Comparison of ENCODE assay signal across 1 cellular context in the genomic region with DNA sequence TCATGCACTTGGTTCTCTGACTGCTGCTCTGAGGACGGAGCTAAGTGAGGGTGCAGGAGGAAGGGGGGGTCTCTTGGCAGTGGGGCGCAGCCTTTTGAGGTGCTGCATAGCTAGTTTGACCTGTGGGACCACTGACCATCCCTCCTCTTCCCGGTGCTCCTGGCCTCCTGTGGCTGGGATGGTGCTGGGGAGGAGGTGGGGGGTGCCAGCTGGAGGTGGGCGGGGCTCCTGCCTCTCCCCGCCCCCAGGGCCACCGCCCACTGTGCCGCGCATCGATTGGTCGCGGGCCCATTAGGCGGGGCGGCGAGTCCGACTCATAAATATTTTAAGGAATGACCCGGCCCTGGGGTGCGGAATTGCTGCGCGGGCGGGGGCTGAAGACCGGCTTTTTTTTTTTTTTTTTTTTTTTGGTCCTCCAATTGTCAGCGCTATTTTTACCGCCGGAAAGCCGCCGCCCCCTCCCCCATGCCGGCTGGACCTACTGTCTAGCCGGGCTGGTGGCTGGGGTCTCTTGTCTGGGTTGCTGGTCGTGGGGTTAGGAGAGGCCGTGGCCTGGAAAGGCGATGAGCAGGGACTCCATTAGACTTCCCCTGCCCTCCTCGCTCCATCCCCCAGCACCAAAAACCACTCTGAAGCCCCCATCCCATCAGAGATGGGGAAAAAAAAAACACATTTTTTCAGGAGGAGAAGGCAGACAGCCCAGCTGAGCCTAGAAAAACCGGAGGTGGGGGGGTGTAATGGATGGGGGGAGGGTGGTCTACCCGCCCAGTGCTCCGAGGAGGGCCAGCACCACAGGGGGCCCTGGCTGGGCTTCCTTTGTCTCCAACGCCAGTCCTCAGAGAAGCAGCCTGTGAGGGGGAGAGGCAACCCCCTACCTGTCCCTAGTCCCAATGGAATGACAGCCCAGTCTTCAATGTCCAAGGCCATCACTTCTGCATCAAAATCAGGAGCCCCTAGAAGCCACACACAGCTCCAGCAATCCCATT.
TF ChIP-seq lines count a peak whose summit lies in the region.

No MANE protein-coding gene starts in this region.

TF ChIP-seq in HEK293, 187 proteins besides CTCF, POLR2A, EP300 and RAD21 (continued from another document):
- TF ChIP-seq, protein P1, sequence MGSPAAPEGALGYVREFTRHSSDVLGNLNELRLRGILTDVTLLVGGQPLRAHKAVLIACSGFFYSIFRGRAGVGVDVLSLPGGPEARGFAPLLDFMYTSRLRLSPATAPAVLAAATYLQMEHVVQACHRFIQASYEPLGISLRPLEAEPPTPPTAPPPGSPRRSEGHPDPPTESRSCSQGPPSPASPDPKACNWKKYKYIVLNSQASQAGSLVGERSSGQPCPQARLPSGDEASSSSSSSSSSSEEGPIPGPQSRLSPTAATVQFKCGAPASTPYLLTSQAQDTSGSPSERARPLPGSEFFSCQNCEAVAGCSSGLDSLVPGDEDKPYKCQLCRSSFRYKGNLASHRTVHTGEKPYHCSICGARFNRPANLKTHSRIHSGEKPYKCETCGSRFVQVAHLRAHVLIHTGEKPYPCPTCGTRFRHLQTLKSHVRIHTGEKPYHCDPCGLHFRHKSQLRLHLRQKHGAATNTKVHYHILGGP (tag by site-specific recombination; IDR thresholded peaks at IDR 0.05): no peak
- TF ChIP-seq REST (tag by site-specific recombination; IDR thresholded peaks at IDR 0.05) (no peak), ZNF768 (tag by site-specific recombination; IDR thresholded peaks at IDR 0.05) (no peak), ZNF121 (tag by site-specific recombination; IDR thresholded peaks at IDR 0.05) (no peak), KLF9 (tag by site-specific recombination; IDR thresholded peaks at IDR 0.05; ENCODE audit: low read depth) (peak; percentile 44; the same call in 1 of the 2 replicates), KLF10 (tag by site-specific recombination; IDR thresholded peaks at IDR 0.05) (0 out of 2 replicates have a peak, but pooled peaks have one; percentile 26), ZNF174 (tag by site-specific recombination; IDR thresholded peaks at IDR 0.05) (no peak), ZNF350 (tag by site-specific recombination; IDR thresholded peaks at IDR 0.05) (no peak), ZNF501 (tag by site-specific recombination; IDR thresholded peaks at IDR 0.05) (no peak)
TF ChIP-seq in HEK293: peak in this region for 4.
